14 cellular contexts compared by ENCODE assay signal in the genomic region with DNA sequence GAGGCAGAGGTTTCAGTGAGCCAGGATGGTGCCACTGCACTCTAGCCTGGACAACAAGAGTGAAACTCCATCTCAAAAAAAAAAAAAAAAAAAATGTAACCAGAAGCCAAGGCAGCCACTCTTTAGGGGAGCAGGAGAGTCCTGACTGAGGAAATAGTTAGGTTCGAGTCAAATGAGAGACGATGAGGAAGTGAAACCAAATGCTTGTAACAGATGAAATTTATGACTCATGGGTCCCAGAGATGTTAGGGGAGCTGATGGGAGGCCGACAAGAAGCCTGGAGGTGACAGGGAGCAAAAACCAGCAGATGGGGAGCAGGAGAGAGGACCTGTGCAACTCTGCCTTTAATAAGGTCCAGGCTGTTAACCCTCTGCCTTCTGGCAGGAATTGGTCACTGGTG.
DNase-seq lines count a peak whose midpoint lies in the region; ATAC-seq and TF ChIP-seq lines count a peak whose summit lies in the region.
"Had no signal": no experiment of that assay in that cellular context is flagged by ENCODE, and none has a peak within 500 bp of the region (broad histone marks: within the 10 kb centered on the region; RNA-seq: fewer than 3 reads in every experiment).

No MANE protein-coding gene starts in this region.

- peaks cover 19% of the 10 kb centered on the region for H3K4me1 ChIP-seq in OCI-LY3 (ENCODE audit: low read length)
- H3K4me1 ChIP-seq: gastrocnemius medialis, tibial artery had no signal

- TF ChIP-seq CTCF in OCI-LY3 (IDR thresholded peaks at IDR 0.05; ENCODE audit: low read depth, low read length) (no peak), GM13977 (IDR thresholded peaks at IDR 0.05; ENCODE audit: extremely low read depth, insufficient read depth, missing control alignments) (no peak)

- ATAC-seq in GM18499 (IDR thresholded peaks at IDR 0.05; ENCODE audit: insufficient read depth, unreplicated experiment) (peak; percentile 95), GM21526 (IDR thresholded peaks at IDR 0.05; ENCODE audit: low FRiP score, unreplicated experiment) (peak; percentile 90), HG03175 (IDR thresholded peaks at IDR 0.05; ENCODE audit: unreplicated experiment) (peak; percentile 88), HG02571 (IDR thresholded peaks at IDR 0.05; ENCODE audit: unreplicated experiment) (no peak)
- ATAC-seq: gastrocnemius medialis; natural killer cell treated with Interleukin-12 subunit alpha and Interleukin-12 subunit beta and Interleukin-15 and Interleukin-18, amount 100 ng/mL, for 72 hours had no signal

- H4K20me1 ChIP-seq in OCI-LY3 (ENCODE audit: insufficient read depth, low read length): no peaks in the 10 kb centered on the region

- no peaks in the 10 kb centered on the region for H3K9me3 ChIP-seq in OCI-LY3 (ENCODE audit: insufficient read depth, low read length)
- H3K9me3 ChIP-seq: gastrocnemius medialis, tibial artery had no signal

- H3K4me3 ChIP-seq in OCI-LY3 (ENCODE audit: low read length): no peak overlapping the region; the same call in 1 of the 2 replicates
- H3K4me3 ChIP-seq: gastrocnemius medialis, smooth muscle cell, tibial artery had no signal

- no peaks in the 10 kb centered on the region for H3K36me3 ChIP-seq in OCI-LY3 (replicated peaks; ENCODE audit: low read depth, low read length)
- H3K36me3 ChIP-seq: gastrocnemius medialis, tibial artery had no signal

- H2AFZ ChIP-seq in OCI-LY3 (ENCODE audit: low read depth, low read length): no peak overlapping the region

- H3K27me3 ChIP-seq in OCI-LY3 (ENCODE audit: low read depth, low read length): no peaks in the 10 kb centered on the region
- H3K27me3 ChIP-seq: gastrocnemius medialis, tibial artery had no signal

- H3K9ac ChIP-seq in OCI-LY3 (ENCODE audit: low read length): no peak overlapping the region

- in situ Hi-C loops in GM13977 (cut with MboI; ENCODE audit: low pct_unique_long_range_greater_than_20kb, low sequenced_read_pairs, unreplicated experiment): no loop called here

- no peaks in the 10 kb centered on the region for H3K79me2 ChIP-seq in OCI-LY3 (ENCODE audit: low read length)

- DNase-seq in putamen (ENCODE audit: low spot score) (no peak), GM13977 (ENCODE audit: low spot score) (no peak)
- no peak for DNase-seq in activated CD4-positive, alpha-beta T cell treated with anti-CD3 and anti-CD28 coated beads, Interleukin-2, amount 50 U/mL, for 48 hours
- DNase-seq: activated T-cell treated with anti-CD3 and anti-CD28 coated beads for 4 hours, DMS79, gastrocnemius medialis, tibial artery had no signal

- H3K4me2 ChIP-seq in OCI-LY3 (ENCODE audit: low read length): peak overlapping the region; percentile 51
- H3K4me2 ChIP-seq: smooth muscle cell had no signal

- H3K27ac ChIP-seq in OCI-LY3 (ENCODE audit: low read length): peak overlapping the region; percentile 10; the same call in 1 of the 2 replicates
- H3K27ac ChIP-seq: gastrocnemius medialis, tibial artery had no signal
